2 cellular contexts compared by ENCODE assay signal in the genomic region with DNA sequence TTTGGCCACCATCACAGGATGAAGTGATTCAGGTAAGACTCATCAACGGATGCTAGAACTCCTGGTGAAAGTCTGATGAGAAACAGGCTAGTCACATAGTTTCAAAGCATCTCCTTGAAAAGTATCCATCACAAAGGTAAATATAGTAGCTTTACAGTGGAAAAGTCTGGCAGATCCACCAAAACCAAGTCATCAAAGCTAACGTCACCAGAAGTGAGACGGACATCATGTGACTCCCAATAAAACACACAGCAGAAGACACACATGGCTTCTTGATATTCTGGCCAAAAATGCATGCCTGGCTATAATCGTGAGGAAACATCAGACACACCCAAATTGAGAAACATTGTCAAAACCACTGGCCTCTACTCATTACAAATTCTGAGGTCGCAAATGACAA.
TF ChIP-seq lines count a peak whose summit lies in the region.

No MANE protein-coding gene starts in this region.

TF ChIP-seq in IMR-90, 13 proteins besides CTCF, POLR2A, EP300 and RAD21:
- TF ChIP-seq USF2 (IDR thresholded peaks at IDR 0.05; ENCODE audit: low read depth, low read length) (peak; percentile 67), MAFK (IDR thresholded peaks at IDR 0.05; ENCODE audit: low read depth, low read length) (0 out of 2 replicates have a peak, but pooled peaks have one; percentile 26), CEBPB (IDR thresholded peaks at IDR 0.05; ENCODE audit: low read depth, low read length) (no peak), MAZ (IDR thresholded peaks at IDR 0.05; ENCODE audit: borderline replicate concordance, low read depth, low read length) (no peak), BHLHE40 (IDR thresholded peaks at IDR 0.05; ENCODE audit: low read depth, low read length) (no peak), RFX5 (IDR thresholded peaks at IDR 0.05; ENCODE audit: low read depth, low read length) (no peak), ELK1 (IDR thresholded peaks at IDR 0.05; ENCODE audit: borderline replicate concordance, low read depth, low read length) (no peak), NFE2L2 (IDR thresholded peaks at IDR 0.05; ENCODE audit: low read depth, low read length) (no peak)

TF ChIP-seq in K562, 482 proteins besides CTCF, POLR2A, EP300 and RAD21:
- no peak for TF ChIP-seq MYC (IDR thresholded peaks at IDR 0.05; ENCODE audit: low read depth, low read length)
- no peak for TF ChIP-seq MYC (CRISPR knock-in tag; IDR thresholded peaks at IDR 0.05; ENCODE audit: borderline replicate concordance, low read depth)
- TF ChIP-seq TFE3 (CRISPR knock-in tag; IDR thresholded peaks at IDR 0.05): peak; percentile 52
